ENCODE assay signal across 1 cellular context in the genomic region with DNA sequence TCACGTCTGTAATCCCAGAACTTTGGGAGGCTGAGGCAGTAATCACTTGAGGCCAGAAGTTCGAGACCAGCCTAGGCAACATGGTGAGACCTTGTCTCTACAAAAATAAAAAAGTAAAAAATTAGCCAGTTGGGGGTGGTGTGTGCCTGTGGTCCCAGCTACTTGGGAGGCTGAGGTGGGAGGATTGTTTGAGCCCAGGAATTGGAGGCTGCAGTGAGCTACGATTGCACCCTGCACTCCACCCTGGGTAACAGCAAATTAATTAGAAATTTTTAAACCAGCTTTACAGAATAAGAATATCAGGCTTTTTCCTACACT.
TF ChIP-seq lines count a peak whose summit lies in the region.

No MANE protein-coding gene starts in this region.

TF ChIP-seq in HCT116, 20 proteins besides CTCF, POLR2A, EP300 and RAD21 (continued from another document):
- no peak for TF ChIP-seq POLR2AphosphoS5 (IDR thresholded peaks at IDR 0.05; ENCODE audit: low read depth, low read length)
- no peak for TF ChIP-seq ZNF274 (IDR thresholded peaks at IDR 0.05; ENCODE audit: low read depth, low read length)
- TF ChIP-seq CBX3 (IDR thresholded peaks at IDR 0.05; ENCODE audit: low read depth) = no peak; the same call in 1 of the 2 replicates
- TF ChIP-seq ELF1 (IDR thresholded peaks at IDR 0.05; ENCODE audit: borderline replicate concordance, low read depth) = no peak
- TF ChIP-seq, protein P1, sequence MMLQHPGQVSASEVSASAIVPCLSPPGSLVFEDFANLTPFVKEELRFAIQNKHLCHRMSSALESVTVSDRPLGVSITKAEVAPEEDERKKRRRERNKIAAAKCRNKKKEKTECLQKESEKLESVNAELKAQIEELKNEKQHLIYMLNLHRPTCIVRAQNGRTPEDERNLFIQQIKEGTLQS (IDR thresholded peaks at IDR 0.05) = no peak
- no peak for TF ChIP-seq EZH2 (IDR thresholded peaks at IDR 0.05)
- TF ChIP-seq EGR1 (IDR thresholded peaks at IDR 0.05; ENCODE audit: low read depth) = no peak
- TF ChIP-seq YY1 (IDR thresholded peaks at IDR 0.05; ENCODE audit: extremely low read depth, insufficient replicate concordance, low read depth, low read length) = no peak
